8 cellular contexts compared by ENCODE assay signal in genomic region chr3:10224794-10225660, GRCh38. TPM values are rescaled to one million over a fixed set of nuclear protein-coding genes. Genes with fewer than 3 reads are reported as not detected.
DNase-seq lines count a peak whose midpoint lies in the region; ATAC-seq and TF ChIP-seq lines count a peak whose summit lies in the region.

No MANE protein-coding gene starts in this region.

- ATAC-seq in GM19023 (IDR thresholded peaks at IDR 0.05; ENCODE audit: unreplicated experiment) (peak; percentile 34), foreskin keratinocyte (peak; percentile 49), upper lobe of right lung (peak; percentile 95)

- peak; percentile 91 for TF ChIP-seq CTCF in foreskin keratinocyte (conservative IDR thresholded peaks at IDR 0.05)
- TF ChIP-seq CTCF in upper lobe of right lung (IDR thresholded peaks at IDR 0.05), result peak; percentile 90

- peaks cover 12% of the 10 kb centered on the region for H3K36me3 ChIP-seq in upper lobe of right lung

- peaks cover 8% of the 10 kb centered on the region for H3K4me1 ChIP-seq in foreskin keratinocyte
- H3K4me1 ChIP-seq in upper lobe of right lung, result peaks cover 33% of the 10 kb centered on the region

- intact Hi-C loops in upper lobe of right lung (cut with DNase I), result loop anchor here (5.0 kb wide), 1 partner anchor 63 kb away; the partner anchor contains the start of gene IRAK2

- no peak overlapping the region for H3K4me3 ChIP-seq in Jurkat, Clone E6-1 (ENCODE audit: low read length)
- no peak overlapping the region for H3K4me3 ChIP-seq in upper lobe of right lung

- DNase-seq in AML-193 (lab: John Stamatoyannopoulos, UW) (peak; percentile 87 to 91), RPMI8226 (peak; percentile 94), foreskin keratinocyte (peak in 1 of 2 donors; percentile 59), nucleus accumbens (lab: John Stamatoyannopoulos, UW) (peak in 51 of 56 donors; percentile 24 to 79 (median 58)), upper lobe of right lung (no peak)
- peak; percentile 54 for DNase-seq in Jurkat, Clone E6-1 (ENCODE audit: low read depth, low spot score)
- DNase-seq in activated effector memory CD4-positive, alpha-beta T cell treated with anti-CD3 and anti-CD28 coated beads, Interleukin-2, amount 50 U/mL, for 16 hours, result peak; percentile 85

- no peaks in the 10 kb centered on the region for H3K9me3 ChIP-seq in upper lobe of right lung

- H3K27me3 ChIP-seq in foreskin keratinocyte (no peaks in the 10 kb centered on the region), upper lobe of right lung (no peaks in the 10 kb centered on the region)

- H3K27ac ChIP-seq in foreskin keratinocyte (no peak overlapping the region), upper lobe of right lung (peak overlapping the region; percentile 17)

RNA-seq across cellular contexts. Expression of gene TATDN2, which starts 23.2 kb away (rescaled TPM):
- polyA plus RNA-seq in Jurkat, Clone E6-1 (2012; ENCODE audit: insufficient read depth, insufficient read length), result 31.2 TPM
- total RNA-seq in foreskin keratinocyte (25.7 and 27.4 TPM in 2 replicates), upper lobe of right lung (32.3 TPM)
- 19.1 and 20.6 TPM in 2 replicates for polyA plus RNA-seq in foreskin keratinocyte

Comparison
In these comparisons a context has a peak if more than half of its experiments do, and no peak if none do; other contexts are left out.
1. ATAC-seq: peak in every context shown above with its lines; median percentile 95 in upper lobe of right lung; 49 in foreskin keratinocyte; 34 in GM19023.